ENCODE assay signal across 1 cellular context in genomic region chr11:70650075-70650909, GRCh38.
TF ChIP-seq lines count a peak whose summit lies in the region.

No MANE protein-coding gene starts in this region.

TF ChIP-seq in HepG2, 621 proteins besides CTCF, POLR2A, EP300 and RAD21 (continued from another document and continues in another):
- TF ChIP-seq HNF1B (CRISPR knock-in tag; IDR thresholded peaks at IDR 0.05): peak; percentile 61; the same call in 1 of the 2 replicates
- no peak for TF ChIP-seq ADNP (CRISPR knock-in tag; IDR thresholded peaks at IDR 0.05)
- TF ChIP-seq AHDC1 (CRISPR knock-in tag; IDR thresholded peaks at IDR 0.05; ENCODE audit: borderline replicate concordance): peak; percentile 76; the same call in 1 of the 2 replicates
- peak; percentile 73 for TF ChIP-seq SP2 (CRISPR knock-in tag; IDR thresholded peaks at IDR 0.05)
- TF ChIP-seq HNF4A (CRISPR knock-in tag; IDR thresholded peaks at IDR 0.05): 0 out of 2 replicates have a peak, but pooled peaks have one; percentile 34
- no peak for TF ChIP-seq PTBP1 (IDR thresholded peaks at IDR 0.05; ENCODE audit: low read depth, low read length, poor library complexity, severe bottlenecking)
- TF ChIP-seq TBX2 (CRISPR knock-in tag; IDR thresholded peaks at IDR 0.05; ENCODE audit: borderline replicate concordance): peak; percentile 94
- TF ChIP-seq RELA (CRISPR knock-in tag; IDR thresholded peaks at IDR 0.05): peak; percentile 97
- TF ChIP-seq JUN (CRISPR knock-in tag; IDR thresholded peaks at IDR 0.05): peak; percentile 88
- no peak for TF ChIP-seq ZNF460 (CRISPR knock-in tag; IDR thresholded peaks at IDR 0.05; ENCODE audit: borderline replicate concordance)
- peak; percentile 56 for TF ChIP-seq MED8 (CRISPR knock-in tag; IDR thresholded peaks at IDR 0.05; ENCODE audit: insufficient replicate concordance)
- TF ChIP-seq PRDM4 (CRISPR knock-in tag; IDR thresholded peaks at IDR 0.05; ENCODE audit: borderline replicate concordance): peak; percentile 98
- TF ChIP-seq CBX1 (IDR thresholded peaks at IDR 0.05; ENCODE audit: low read depth): no peak
- TF ChIP-seq HDAC1 (CRISPR knock-in tag; IDR thresholded peaks at IDR 0.05): peak; percentile 86
- TF ChIP-seq YEATS4 (CRISPR knock-in tag; IDR thresholded peaks at IDR 0.05; ENCODE audit: borderline replicate concordance): peak; percentile 92
- peak; percentile 99 for TF ChIP-seq ZNF616 (CRISPR knock-in tag; IDR thresholded peaks at IDR 0.05; ENCODE audit: low read depth)
- TF ChIP-seq KAT8 (CRISPR knock-in tag; IDR thresholded peaks at IDR 0.05): peak; percentile 91
- no peak for TF ChIP-seq MATR3 (CRISPR knock-in tag; IDR thresholded peaks at IDR 0.05)
- no peak for TF ChIP-seq SIN3B (IDR thresholded peaks at IDR 0.05; ENCODE audit: low read length)
- no peak for TF ChIP-seq AGO1 (IDR thresholded peaks at IDR 0.05; ENCODE audit: low read depth, low read length, poor library complexity, severe bottlenecking)
- peak; percentile 94; the same call in 1 of the 2 replicates for TF ChIP-seq NCOA5 (CRISPR knock-in tag; IDR thresholded peaks at IDR 0.05)
- TF ChIP-seq EHMT2 (IDR thresholded peaks at IDR 0.05; ENCODE audit: borderline replicate concordance, low read depth, low read length): peak; percentile 99
- TF ChIP-seq KDM3A (CRISPR knock-in tag; IDR thresholded peaks at IDR 0.05; ENCODE audit: low read depth): peak; percentile 96; the same call in 1 of the 2 replicates
- no peak for TF ChIP-seq GPBP1L1 (CRISPR knock-in tag; IDR thresholded peaks at IDR 0.05)
- peak; percentile 96; the same call in 1 of the 2 replicates for TF ChIP-seq ATRX (CRISPR knock-in tag; IDR thresholded peaks at IDR 0.05; ENCODE audit: borderline replicate concordance)
- peak; percentile 100 for TF ChIP-seq KLF6 (CRISPR knock-in tag; IDR thresholded peaks at IDR 0.05)
- peak; percentile 98 for TF ChIP-seq ZBTB43 (CRISPR knock-in tag; conservative IDR thresholded peaks at IDR 0.05)
- peak in 1 of 2 experiments; percentile 69; a peak in 1 of 4 replicates for TF ChIP-seq NR2F1 (CRISPR knock-in tag; IDR thresholded peaks at IDR 0.05)
- TF ChIP-seq FOXA3 (CRISPR knock-in tag; IDR thresholded peaks at IDR 0.05): peak; percentile 79
- no peak for TF ChIP-seq MAFK (conservative IDR thresholded peaks at IDR 0.05 in 1 of 2, IDR thresholded peaks at IDR 0.05 in 1 of 2; ENCODE audit: low read length in 2 of 2)
- TF ChIP-seq CEBPB (IDR thresholded peaks at IDR 0.05; ENCODE audit: borderline replicate concordance, low read depth, low read length): no peak
- TF ChIP-seq ZBTB20 (CRISPR knock-in tag; IDR thresholded peaks at IDR 0.05; ENCODE audit: borderline replicate concordance, low read depth): peak; percentile 99
- TF ChIP-seq MLX (CRISPR knock-in tag; IDR thresholded peaks at IDR 0.05): peak; percentile 92
- TF ChIP-seq SRF (IDR thresholded peaks at IDR 0.05; ENCODE audit: low read depth, low read length): no peak
- TF ChIP-seq HDAC2 (CRISPR knock-in tag; IDR thresholded peaks at IDR 0.05): peak; percentile 97
- peak; percentile 98 for TF ChIP-seq ZNF12 (CRISPR knock-in tag; IDR thresholded peaks at IDR 0.05)
- no peak for TF ChIP-seq SMARCC2 (IDR thresholded peaks at IDR 0.05)
- TF ChIP-seq ETV6 (CRISPR knock-in tag; conservative IDR thresholded peaks at IDR 0.05): peak; percentile 100
- TF ChIP-seq KLF9 (CRISPR knock-in tag; IDR thresholded peaks at IDR 0.05; ENCODE audit: low read depth): peak; percentile 97
- peak; percentile 99 for TF ChIP-seq ZNF30 (CRISPR knock-in tag; IDR thresholded peaks at IDR 0.05)
- TF ChIP-seq CREBL2 (CRISPR knock-in tag; IDR thresholded peaks at IDR 0.05; ENCODE audit: borderline replicate concordance): peak; percentile 96
- TF ChIP-seq THAP8 (CRISPR knock-in tag; IDR thresholded peaks at IDR 0.05; ENCODE audit: borderline replicate concordance): peak; percentile 97
- TF ChIP-seq USF2 (IDR thresholded peaks at IDR 0.05; ENCODE audit: low read depth, low read length): no peak
- TF ChIP-seq USF2 (CRISPR knock-in tag; IDR thresholded peaks at IDR 0.05; ENCODE audit: borderline replicate concordance): peak; percentile 29; the same call in 1 of the 2 replicates
- TF ChIP-seq ZFAT (CRISPR knock-in tag; conservative IDR thresholded peaks at IDR 0.05): peak; percentile 95
- peak; percentile 96 for TF ChIP-seq ZNF329 (CRISPR knock-in tag; IDR thresholded peaks at IDR 0.05; ENCODE audit: low read depth)
- TF ChIP-seq MTA3 (CRISPR knock-in tag; IDR thresholded peaks at IDR 0.05): peak; percentile 96
- peak; percentile 96 for TF ChIP-seq CCDC6 (CRISPR knock-in tag; IDR thresholded peaks at IDR 0.05)
- peak; percentile 99 for TF ChIP-seq ZNF749 (CRISPR knock-in tag; IDR thresholded peaks at IDR 0.05; ENCODE audit: borderline replicate concordance)
- TF ChIP-seq POGK (CRISPR knock-in tag; conservative IDR thresholded peaks at IDR 0.05): peak; percentile 96
